11 cellular contexts compared by ENCODE assay signal in genomic region chr10:11330383-11331020, GRCh38.
DNase-seq lines count a peak whose midpoint lies in the region; ATAC-seq and TF ChIP-seq lines count a peak whose summit lies in the region.
"Had no signal": no experiment of that assay in that cellular context is flagged by ENCODE, and none has a peak within 500 bp of the region (broad histone marks: within the 10 kb centered on the region; RNA-seq: fewer than 3 reads in every experiment).

No MANE protein-coding gene starts in this region.

- H3K4me3 ChIP-seq in adipocyte (ENCODE audit: low read length) (peak overlapping the region; percentile 6), subcutaneous abdominal adipose tissue (ENCODE audit: low read depth in 1 of 5, low read length in 5 of 5) (no peak overlapping the region), WERI-Rb-1 (ENCODE audit: low read depth, low read length) (no peak overlapping the region)
- H3K4me3 ChIP-seq: MG63, sigmoid colon had no signal

- CTCF ChIA-PET in activated naive CD4-positive, alpha-beta T cell treated with anti-CD3 and anti-CD28 coated beads, Interleukin-2, amount 10 ng/mL, durations not matched to agents 7 days and 5 days (lab: Charles Lee), result no interaction called here

- H3K9me3 Mint-ChIP-seq in activated naive CD4-positive, alpha-beta T cell treated with anti-CD3 and anti-CD28 coated beads, Interleukin-2, amount 10 ng/mL, durations not matched to agents 7 days and 5 days, result no peaks in the 10 kb centered on the region
- H3K9me3 Mint-ChIP-seq in CD14-positive monocyte, result peaks cover 0 to 2% (median 0%) of the 10 kb centered on the region in 7 donors

- no peak overlapping the region for H3K4me3 Mint-ChIP-seq in activated naive CD4-positive, alpha-beta T cell treated with anti-CD3 and anti-CD28 coated beads, Interleukin-2, amount 10 ng/mL, durations not matched to agents 7 days and 5 days
- H3K4me3 Mint-ChIP-seq in CD14-positive monocyte, result no peak overlapping the region

- intact Hi-C loops in CD14-positive monocyte (cut with micrococcal nuclease), result no loop called here

- H3K4me1 ChIP-seq in adipocyte (ENCODE audit: control insufficient read depth, insufficient read depth, low read length) (peaks cover 40% of the 10 kb centered on the region), subcutaneous abdominal adipose tissue (ENCODE audit: control insufficient read depth in 5 of 5, insufficient read depth in 5 of 5, low read length in 5 of 5) (peaks cover 0 to 38% (median 32%) of the 10 kb centered on the region in 5 donors)

- H3K27me3 Mint-ChIP-seq in activated naive CD4-positive, alpha-beta T cell treated with anti-CD3 and anti-CD28 coated beads, Interleukin-2, amount 10 ng/mL, durations not matched to agents 7 days and 5 days, result no peaks in the 10 kb centered on the region
- peaks cover 0 to 3% (median 1%) of the 10 kb centered on the region in 3 donors for H3K27me3 Mint-ChIP-seq in CD14-positive monocyte (ENCODE audit: low read depth in 3 of 3)

- H3K36me3 Mint-ChIP-seq in activated naive CD4-positive, alpha-beta T cell treated with anti-CD3 and anti-CD28 coated beads, Interleukin-2, amount 10 ng/mL, durations not matched to agents 7 days and 5 days, result peaks cover 79% of the 10 kb centered on the region
- H3K36me3 Mint-ChIP-seq in CD14-positive monocyte, result peaks cover 74 to 86% of the 10 kb centered on the region in 2 donors

- H3K9ac ChIP-seq in adipocyte (ENCODE audit: low read length), result no peak overlapping the region
- peak overlapping the region in 2 of 5 donors; percentile 21 to 30 for H3K9ac ChIP-seq in subcutaneous abdominal adipose tissue (ENCODE audit: low read length in 5 of 5)

- peak overlapping the region; percentile 31 for H3K27ac Mint-ChIP-seq in activated naive CD4-positive, alpha-beta T cell treated with anti-CD3 and anti-CD28 coated beads, Interleukin-2, amount 10 ng/mL, durations not matched to agents 7 days and 5 days
- H3K27ac Mint-ChIP-seq in CD14-positive monocyte, result peak overlapping the region in 2 of 7 donors; percentile 9 to 34

- H3K36me3 ChIP-seq in adipocyte (ENCODE audit: control insufficient read depth, insufficient read depth, low read length, severe bottlenecking), result peaks cover 5% of the 10 kb centered on the region
- peaks cover 16 to 52% (median 36%) of the 10 kb centered on the region in 5 donors for H3K36me3 ChIP-seq in subcutaneous abdominal adipose tissue (ENCODE audit: control insufficient read depth in 5 of 5, insufficient read depth in 5 of 5, low read length in 5 of 5)
- H3K36me3 ChIP-seq in WERI-Rb-1, result no peaks in the 10 kb centered on the region
- H3K36me3 ChIP-seq: MG63 had no signal

- no peak for DNase-seq in activated naive CD4-positive, alpha-beta T cell treated with anti-CD3 and anti-CD28 coated beads, Interleukin-2, amount 10 ng/mL, durations not matched to agents 7 days and 5 days
- no peak for DNase-seq in activated naive CD4-positive, alpha-beta T cell (lab: John Stamatoyannopoulos, UW)
- DNase-seq in adipocyte (ENCODE audit: low read depth), result no peak
- peak; percentile 38 for DNase-seq in foreskin melanocyte
- DNase-seq in WERI-Rb-1, result no peak
- DNase-seq in CD14-positive monocyte (ENCODE audit: low spot score), result no peak
- DNase-seq: MG63, sigmoid colon had no signal

- H3K27ac ChIP-seq in subcutaneous abdominal adipose tissue (ENCODE audit: low read depth, low read length) (peak overlapping the region; percentile 45), WERI-Rb-1 (no peak overlapping the region)

- TF ChIP-seq CTCF in WERI-Rb-1 (IDR thresholded peaks at IDR 0.05; ENCODE audit: low read depth, low read length) (no peak), CD14-positive monocyte (IDR thresholded peaks at IDR 0.05) (no peak)

- no peak for ATAC-seq in GM19351 (IDR thresholded peaks at IDR 0.05; ENCODE audit: unreplicated experiment)
- ATAC-seq: HCT116 had no signal

- no peaks in the 10 kb centered on the region for H3K27me3 ChIP-seq in adipocyte (replicated peaks; ENCODE audit: control insufficient read depth, insufficient read depth, low read length)
- H3K27me3 ChIP-seq in subcutaneous abdominal adipose tissue (ENCODE audit: control insufficient read depth in 5 of 5, insufficient read depth in 4 of 5, low read length in 5 of 5), result no peaks in the 10 kb centered on the region
- no peaks in the 10 kb centered on the region for H3K27me3 ChIP-seq in WERI-Rb-1 (ENCODE audit: insufficient read depth, low read depth, severe bottlenecking)
- H3K27me3 ChIP-seq: MG63, sigmoid colon had no signal

- H3K9me3 ChIP-seq in adipocyte (ENCODE audit: control insufficient read depth, low read length) (no peaks in the 10 kb centered on the region), subcutaneous abdominal adipose tissue (ENCODE audit: control insufficient read depth in 5 of 5, low read length in 5 of 5) (no peaks in the 10 kb centered on the region), WERI-Rb-1 (ENCODE audit: severe bottlenecking) (no peaks in the 10 kb centered on the region)
- H3K9me3 ChIP-seq: MG63, sigmoid colon had no signal

- peaks cover 29% of the 10 kb centered on the region for H3K4me1 Mint-ChIP-seq in activated naive CD4-positive, alpha-beta T cell treated with anti-CD3 and anti-CD28 coated beads, Interleukin-2, amount 10 ng/mL, durations not matched to agents 7 days and 5 days
- H3K4me1 Mint-ChIP-seq in CD14-positive monocyte, result peaks cover 50% of the 10 kb centered on the region
